Comparison of ENCODE assay signal across 20 cellular contexts in genomic region chr5:150765019-150765788, GRCh38. TPM values are rescaled to one million over a fixed set of nuclear protein-coding genes. Genes with fewer than 3 reads are reported as not detected.
A peak's percentile ranks its signal among the peaks of the same experiment; 100 is the strongest.
DNase-seq lines count a peak whose midpoint lies in the region; TF ChIP-seq lines count a peak whose summit lies in the region.
"Had no signal": no experiment of that assay in that cellular context is flagged by ENCODE, and none has a peak within 500 bp of the region (broad histone marks: within the 10 kb centered on the region; RNA-seq: fewer than 3 reads in every experiment).

No MANE protein-coding gene starts in this region.

- H3K4me1 Mint-ChIP-seq in activated CD4-positive, alpha-beta T cell treated with anti-CD3 and anti-CD28 coated beads, Interleukin-2, amount 10 ng/mL, durations not matched to agents 24 days and 14 days: peaks cover 6% of the 10 kb centered on the region
- H3K4me1 Mint-ChIP-seq in activated CD4-positive, alpha-beta T cell treated with anti-CD3 and anti-CD28 coated beads, Interleukin-2, amount 10 ng/mL, durations not matched to agents 7 days and 5 days: peaks cover 11% of the 10 kb centered on the region

- no peak for TF ChIP-seq CTCF in NB4 (IDR thresholded peaks at IDR 0.05; ENCODE audit: low read depth, low read length)
- no peak for TF ChIP-seq CTCF in coronary artery (IDR thresholded peaks at IDR 0.05)
- TF ChIP-seq CTCF in stomach (IDR thresholded peaks at IDR 0.05): no peak

- CTCF ChIA-PET in activated CD4-positive, alpha-beta T cell treated with anti-CD3 and anti-CD28 coated beads, Interleukin-2, amount 10 ng/mL, durations not matched to agents 7 days and 5 days (lab: Charles Lee): interaction anchor here (0.6 to 3.0 kb wide), 4 partner anchors 12 to 487 kb away, joined by 3 to 13 read pairs (median 4); partner anchors contain the start of genes RBM22 and SMIM3

- H3K27me3 Mint-ChIP-seq in activated CD4-positive, alpha-beta T cell treated with anti-CD3 and anti-CD28 coated beads, Interleukin-2, amount 10 ng/mL, durations not matched to agents 24 days and 14 days: no peaks in the 10 kb centered on the region
- H3K27me3 Mint-ChIP-seq in activated CD4-positive, alpha-beta T cell treated with anti-CD3 and anti-CD28 coated beads, Interleukin-2, amount 10 ng/mL, durations not matched to agents 7 days and 5 days: no peaks in the 10 kb centered on the region
- H3K27me3 Mint-ChIP-seq: activated naive CD8-positive, alpha-beta T cell had no signal

- peaks cover 5% of the 10 kb centered on the region for H3K36me3 Mint-ChIP-seq in activated CD4-positive, alpha-beta T cell treated with anti-CD3 and anti-CD28 coated beads, Interleukin-2, amount 10 ng/mL, durations not matched to agents 24 days and 14 days (ENCODE audit: low read depth)
- peaks cover 3% of the 10 kb centered on the region for H3K36me3 Mint-ChIP-seq in activated CD4-positive, alpha-beta T cell treated with anti-CD3 and anti-CD28 coated beads, Interleukin-2, amount 10 ng/mL, durations not matched to agents 7 days and 5 days (ENCODE audit: low read depth)
- H3K36me3 Mint-ChIP-seq: activated naive CD8-positive, alpha-beta T cell; naive thymus-derived CD8-positive, alpha-beta T cell had no signal

- peak; percentile 49 for DNase-seq in activated CD4-positive, alpha-beta T cell treated with anti-CD3 and anti-CD28 coated beads, Interleukin-2, amount 10 ng/mL, durations not matched to agents 24 days and 14 days
- no peak for DNase-seq in activated CD4-positive, alpha-beta T cell treated with anti-CD3 and anti-CD28 coated beads, Interleukin-2, amount 10 ng/mL, durations not matched to agents 7 days and 5 days
- DNase-seq in NB4 (ENCODE audit: low read depth) (peak; percentile 43), coronary artery (ENCODE audit: low spot score) (no peak), stomach (no peak), DMS53 treated with DMSO at 0.1 percent for 48 hours (lab: John Stamatoyannopoulos, UW; ENCODE audit: unreplicated experiment) (no peak), DMS114 treated with DMSO at 0.1 percent for 48 hours (lab: John Stamatoyannopoulos, UW; ENCODE audit: unreplicated experiment) (no peak), activated gamma-delta T cell treated with Interleukin-2 at 50 U/mL for 16 hours (no peak)
- DNase-seq: brain microvascular endothelial cell; IMR-90; naive thymus-derived CD8-positive, alpha-beta T cell; NCI-H1048; NCI-H524 treated with DMSO at 0.1 percent for 48 hours; PC-3; small intestine; thyroid gland had no signal

- 83 to 93% (median 90%) methylated on average over 2 of the region's 2 CpGs for WGBS in stomach, 5 donors

- H3K9me3 Mint-ChIP-seq in activated CD4-positive, alpha-beta T cell treated with anti-CD3 and anti-CD28 coated beads, Interleukin-2, amount 10 ng/mL, durations not matched to agents 24 days and 14 days: no peaks in the 10 kb centered on the region
- peaks cover 6% of the 10 kb centered on the region for H3K9me3 Mint-ChIP-seq in activated CD4-positive, alpha-beta T cell treated with anti-CD3 and anti-CD28 coated beads, Interleukin-2, amount 10 ng/mL, durations not matched to agents 7 days and 5 days

- TF ChIP-seq POLR2A in NB4 (IDR thresholded peaks at IDR 0.05; ENCODE audit: extremely low read depth, insufficient read length): no peak
- TF ChIP-seq POLR2A in stomach (IDR thresholded peaks at IDR 0.05): no peak

- H3K4me3 ChIP-seq in NB4 (ENCODE audit: low read depth, low read length): no peak overlapping the region
- H3K4me3 ChIP-seq in coronary artery: no peak overlapping the region
- H3K4me3 ChIP-seq in stomach: no peak overlapping the region
- H3K4me3 ChIP-seq: thyroid gland had no signal

- intact Hi-C loops in activated CD4-positive, alpha-beta T cell treated with anti-CD3 and anti-CD28 coated beads, Interleukin-2, amount 10 ng/mL, durations not matched to agents 24 days and 14 days (cut with micrococcal nuclease): no loop called here
- intact Hi-C loops in stomach (cut with DNase I; ENCODE audit: low total_unique reads): no loop called here

- H3K4me3 Mint-ChIP-seq in activated CD4-positive, alpha-beta T cell treated with anti-CD3 and anti-CD28 coated beads, Interleukin-2, amount 10 ng/mL, durations not matched to agents 24 days and 14 days: no peak overlapping the region
- H3K4me3 Mint-ChIP-seq in activated CD4-positive, alpha-beta T cell treated with anti-CD3 and anti-CD28 coated beads, Interleukin-2, amount 10 ng/mL, durations not matched to agents 7 days and 5 days: no peak overlapping the region
- H3K4me3 Mint-ChIP-seq: activated naive CD8-positive, alpha-beta T cell; naive thymus-derived CD8-positive, alpha-beta T cell had no signal

- POLR2A ChIA-PET in activated CD4-positive, alpha-beta T cell treated with anti-CD3 and anti-CD28 coated beads, Interleukin-2, amount 10 ng/mL, durations not matched to agents 7 days and 5 days (lab: Charles Lee): no interaction called here

- H3K27ac Mint-ChIP-seq in activated CD4-positive, alpha-beta T cell treated with anti-CD3 and anti-CD28 coated beads, Interleukin-2, amount 10 ng/mL, durations not matched to agents 24 days and 14 days: no peak overlapping the region
- H3K27ac Mint-ChIP-seq in activated CD4-positive, alpha-beta T cell treated with anti-CD3 and anti-CD28 coated beads, Interleukin-2, amount 10 ng/mL, durations not matched to agents 7 days and 5 days: no peak overlapping the region
- H3K27ac Mint-ChIP-seq: activated naive CD8-positive, alpha-beta T cell had no signal

- TF ChIP-seq EP300 in stomach (IDR thresholded peaks at IDR 0.05): no peak

- H3K9me3 ChIP-seq in stomach: no peaks in the 10 kb centered on the region
- H3K9me3 ChIP-seq: thyroid gland had no signal

- no peaks in the 10 kb centered on the region for H3K36me3 ChIP-seq in stomach
- H3K36me3 ChIP-seq: brain microvascular endothelial cell, thyroid gland had no signal

- H3K27ac ChIP-seq in coronary artery (peak overlapping the region; percentile 46 to 83), stomach (peak overlapping the region in 4 of 5 donors; percentile 49 to 66 (median 56))
- H3K27ac ChIP-seq: 22Rv1, brain microvascular endothelial cell, C4-2B, epithelial cell of prostate, thyroid gland had no signal

- no peaks in the 10 kb centered on the region for H3K4me1 ChIP-seq in stomach

- no peaks in the 10 kb centered on the region for H3K27me3 ChIP-seq in stomach
- H3K27me3 ChIP-seq: brain microvascular endothelial cell, thyroid gland had no signal

RNA-seq across cellular contexts. Expression of gene DCTN4, which starts 6.4 kb away (rescaled TPM):
- 43.9 and 44.8 TPM in 2 replicates for total RNA-seq in activated CD4-positive, alpha-beta T cell treated with anti-CD3 and anti-CD28 coated beads, Interleukin-2, amount 10 ng/mL, durations not matched to agents 24 days and 14 days
- total RNA-seq in activated CD4-positive, alpha-beta T cell treated with anti-CD3 and anti-CD28 coated beads, Interleukin-2, amount 10 ng/mL, durations not matched to agents 7 days and 5 days: 10 to 100 TPM; 38.7 to 45.6 TPM
- total RNA-seq in stomach: 100 to 1,000 TPM in 1 of 5 donors, 10 to 100 TPM in 4; 27.7 to 113 (median 54.7) TPM
- 10 to 100 TPM; 16.1 to 30.7 (median 18.1) TPM for polyA plus RNA-seq in stomach

RNA-seq across cellular contexts. Expression of gene SMIM3, which starts 13.4 kb away (rescaled TPM):
- 13.8 and 16.6 TPM in 2 replicates for total RNA-seq in activated CD4-positive, alpha-beta T cell treated with anti-CD3 and anti-CD28 coated beads, Interleukin-2, amount 10 ng/mL, durations not matched to agents 24 days and 14 days
- 1 to 10 TPM; 8.4 to 8.9 TPM for total RNA-seq in activated CD4-positive, alpha-beta T cell treated with anti-CD3 and anti-CD28 coated beads, Interleukin-2, amount 10 ng/mL, durations not matched to agents 7 days and 5 days
- 10 to 100 TPM in 4 of 5 donors, 1 to 10 TPM in 1; 9.9 to 63.8 (median 24.2) TPM for total RNA-seq in stomach
- 10 to 100 TPM; 15.8 to 47.5 (median 46.9) TPM for polyA plus RNA-seq in stomach

Comparison
In these comparisons a context has a peak if more than half of its experiments do, and no peak if none do; other contexts are left out.
1. DNase-seq: peak in activated CD4-positive, alpha-beta T cell treated with anti-CD3 and anti-CD28 coated beads, Interleukin-2, amount 10 ng/mL, durations not matched to agents 24 days and 14 days (single experiment) and NB4 (single experiment); none in activated CD4-positive, alpha-beta T cell treated with anti-CD3 and anti-CD28 coated beads, Interleukin-2, amount 10 ng/mL, durations not matched to agents 7 days and 5 days (single experiment), coronary artery (single experiment), stomach (single experiment), DMS53 treated with DMSO at 0.1 percent for 48 hours (single experiment), DMS114 treated with DMSO at 0.1 percent for 48 hours (single experiment) and activated gamma-delta T cell treated with Interleukin-2 at 50 U/mL for 16 hours (single experiment).